7 cellular contexts compared by ENCODE assay signal in genomic region chr5:119075269-119075668, GRCh38. TPM values are rescaled to one million over a fixed set of nuclear protein-coding genes. Genes with fewer than 3 reads are reported as not detected.
DNase-seq lines count a peak whose midpoint lies in the region; ATAC-seq and TF ChIP-seq lines count a peak whose summit lies in the region.
"Not testable (repeated sequence)": the region's sequence is repeated elsewhere in the genome, so short reads cannot be mapped to it uniquely, and the experiment has no call there.

No MANE protein-coding gene starts in this region.

- not testable (repeated sequence) for H4K20me1 ChIP-seq in Loucy (ENCODE audit: insufficient read depth, low read length, poor library complexity, severe bottlenecking)

- CTCF ChIA-PET in activated CD4-positive, alpha-beta memory T cell treated with anti-CD3 and anti-CD28 coated beads, Interleukin-2, amount 10 ng/mL, durations not matched to agents 7 days and 5 days (lab: Charles Lee) = interaction anchor here (1.0 to 1.2 kb wide), 2 partner anchors 176 to 195 kb away, joined by 3 read pairs; no protein-coding TSS in a partner anchor

- H3F3A ChIP-seq in Loucy (ENCODE audit: low read depth) = not testable (repeated sequence)

- H2AFZ ChIP-seq in Loucy (ENCODE audit: low read length) = not testable (repeated sequence)

- not testable (repeated sequence) for H3K9me3 ChIP-seq in Loucy (ENCODE audit: insufficient read depth, low read depth, low read length)

- peaks cover 74% of the 10 kb centered on the region for H3K79me2 ChIP-seq in Loucy (ENCODE audit: insufficient read depth, low read length)

- not testable (repeated sequence) for H3K27me3 ChIP-seq in Loucy (ENCODE audit: insufficient read depth, low read length, poor library complexity, severe bottlenecking)

- not testable (repeated sequence) for TF ChIP-seq CTCF in Loucy (conservative IDR thresholded peaks at IDR 0.05; ENCODE audit: low read length); VCaP (conservative IDR thresholded peaks at IDR 0.05)

- not testable (repeated sequence) for H3K36me3 ChIP-seq in Loucy (ENCODE audit: insufficient read depth, low read length)

- DNase-seq in activated CD4-positive, alpha-beta memory T cell treated with anti-CD3 and anti-CD28 coated beads, Interleukin-2, amount 10 ng/mL, durations not matched to agents 7 days and 5 days = peak; percentile 20
- DNase-seq in activated naive CD4-positive, alpha-beta T cell treated with Interleukin-2 at 50 U/mL for 16 hours = peak; percentile 33
- DNase-seq in naive B cell = not testable (repeated sequence)
- peak; percentile 21 for DNase-seq in stimulated activated CD4-positive, alpha-beta T cell treated with anti-CD3 and anti-CD28 coated beads, Interleukin-4, amount 100 ng/mL, for 24 hours
- DNase-seq in stimulated activated naive CD8-positive, alpha-beta T cell treated with anti-CD3 and anti-CD28 coated beads, Interleukin-15, Interleukin-2, amounts not matched to agents 100 U/mL and 50 U/mL, for 24 hours = peak; percentile 35

- H3K4me3 ChIP-seq in Loucy (ENCODE audit: low read length, poor library complexity, severe bottlenecking) = peak overlapping the region; percentile 50

- not testable (repeated sequence) for ATAC-seq in naive B cell (ENCODE audit: low read depth in 2 of 2); stimulated activated naive CD8-positive, alpha-beta T cell treated with anti-CD3 and anti-CD28 coated beads, Interleukin-15, Interleukin-2, amounts not matched to agents 100 U/mL and 50 U/mL, for 24 hours

- POLR2A ChIA-PET in activated CD4-positive, alpha-beta memory T cell treated with anti-CD3 and anti-CD28 coated beads, Interleukin-2, amount 10 ng/mL, durations not matched to agents 7 days and 5 days (lab: Charles Lee) = interaction anchor here (1.1 to 1.5 kb wide), 2 partner anchors 194 to 259 kb away, joined by 3 to 4 read pairs; no protein-coding TSS in a partner anchor

- H3K4me1 ChIP-seq in Loucy (ENCODE audit: insufficient read depth, low read length, poor library complexity, severe bottlenecking) = peaks cover 16% of the 10 kb centered on the region

- peaks cover 60% of the 10 kb centered on the region for H3K4me1 Mint-ChIP-seq in activated CD4-positive, alpha-beta memory T cell treated with anti-CD3 and anti-CD28 coated beads, Interleukin-2, amount 10 ng/mL, durations not matched to agents 7 days and 5 days
- H3K4me1 Mint-ChIP-seq in naive B cell = peaks cover 51 to 70% (median 68%) of the 10 kb centered on the region in 3 donors

- H3K9me3 Mint-ChIP-seq in activated CD4-positive, alpha-beta memory T cell treated with anti-CD3 and anti-CD28 coated beads, Interleukin-2, amount 10 ng/mL, durations not matched to agents 7 days and 5 days; naive B cell: not testable (repeated sequence)

- H3K27ac ChIP-seq in VCaP = peak overlapping the region; percentile 95

- not testable (repeated sequence) for H3K36me3 Mint-ChIP-seq in activated CD4-positive, alpha-beta memory T cell treated with anti-CD3 and anti-CD28 coated beads, Interleukin-2, amount 10 ng/mL, durations not matched to agents 7 days and 5 days (ENCODE audit: low read depth); naive B cell

- H3K9ac ChIP-seq in Loucy (ENCODE audit: low read depth, low read length, poor library complexity, severe bottlenecking) = not testable (repeated sequence)

- peak overlapping the region; percentile 66 for H3K4me2 ChIP-seq in Loucy (ENCODE audit: low read depth, low read length, poor library complexity, severe bottlenecking)

- not testable (repeated sequence) for H3K27me3 Mint-ChIP-seq in activated CD4-positive, alpha-beta memory T cell treated with anti-CD3 and anti-CD28 coated beads, Interleukin-2, amount 10 ng/mL, durations not matched to agents 7 days and 5 days; naive B cell

- H3K9me2 ChIP-seq in Loucy (replicated peaks; ENCODE audit: low read depth, low read length) = not testable (repeated sequence)

- H3K4me3 Mint-ChIP-seq in activated CD4-positive, alpha-beta memory T cell treated with anti-CD3 and anti-CD28 coated beads, Interleukin-2, amount 10 ng/mL, durations not matched to agents 7 days and 5 days = not testable (repeated sequence)
- H3K4me3 Mint-ChIP-seq in naive B cell = peak overlapping the region in 7 of 8 donors; percentile 35 to 75 (median 55)

- not testable (repeated sequence) for H3K27ac Mint-ChIP-seq in activated CD4-positive, alpha-beta memory T cell treated with anti-CD3 and anti-CD28 coated beads, Interleukin-2, amount 10 ng/mL, durations not matched to agents 7 days and 5 days
- peak overlapping the region in 5 of 6 donors; percentile 74 to 93 (median 92) for H3K27ac Mint-ChIP-seq in naive B cell

RNA-seq across cellular contexts. Expression of gene DMXL1, which starts 4.4 kb away (rescaled TPM):
- total RNA-seq in activated CD4-positive, alpha-beta memory T cell treated with anti-CD3 and anti-CD28 coated beads, Interleukin-2, amount 10 ng/mL, durations not matched to agents 7 days and 5 days = 10 to 100 TPM; 31.5 to 33.0 TPM
- 10 to 100 TPM; 52.7 to 78.5 (median 69.0) TPM for polyA plus RNA-seq in naive B cell (ENCODE audit: low read depth in 6 of 6)
